ENCODE assay signal across 16 cellular contexts in the genomic region with DNA sequence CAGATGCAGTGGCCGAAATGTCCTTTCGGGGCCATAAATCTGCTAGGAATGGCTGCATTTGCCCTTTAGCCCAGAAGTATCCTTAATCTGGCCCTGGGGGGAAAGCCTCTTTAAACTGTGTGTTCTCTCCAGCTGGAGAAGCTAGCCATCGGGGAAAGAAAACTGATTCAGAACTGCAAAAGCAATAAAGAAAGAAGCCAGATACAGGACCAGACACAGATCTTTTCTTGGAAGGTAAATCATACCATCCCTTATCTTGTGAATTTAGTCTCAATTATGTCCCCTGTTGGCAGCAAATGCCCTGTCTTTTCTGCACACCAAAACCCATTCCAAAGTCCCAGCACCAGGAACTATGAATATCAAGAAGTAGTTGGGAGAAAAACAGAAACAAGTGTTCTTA. TPM values are rescaled to one million over a fixed set of nuclear protein-coding genes. Genes with fewer than 3 reads are reported as not detected.
DNase-seq lines count a peak whose midpoint lies in the region; ATAC-seq and TF ChIP-seq lines count a peak whose summit lies in the region.
"Had no signal": no experiment of that assay in that cellular context is flagged by ENCODE, and none has a peak within 500 bp of the region (broad histone marks: within the 10 kb centered on the region; RNA-seq: fewer than 3 reads in every experiment).

No MANE protein-coding gene starts in this region.

- H3K4me3 Mint-ChIP-seq in nephron progenitor cell = peak overlapping the region; percentile 38
- no peak overlapping the region for H3K4me3 Mint-ChIP-seq in activated CD8-positive, alpha-beta memory T cell treated with anti-CD3 and anti-CD28 coated beads, Interleukin-2, amount 10 ng/mL, durations not matched to agents 7 days and 5 days
- H3K4me3 Mint-ChIP-seq: CD4-positive, alpha-beta memory T cell; GM23338; IgD-negative memory B cell had no signal

- H3K36me3 Mint-ChIP-seq in nephron progenitor cell (ENCODE audit: low read depth) = peaks cover 5% of the 10 kb centered on the region
- H3K36me3 Mint-ChIP-seq in activated CD8-positive, alpha-beta memory T cell treated with anti-CD3 and anti-CD28 coated beads, Interleukin-2, amount 10 ng/mL, durations not matched to agents 7 days and 5 days = no peaks in the 10 kb centered on the region
- H3K36me3 Mint-ChIP-seq: CD4-positive, alpha-beta memory T cell; IgD-negative memory B cell had no signal

- TF ChIP-seq CTCF in C4-2B (conservative IDR thresholded peaks at IDR 0.05) = no peak
- TF ChIP-seq CTCF in nephron progenitor cell (IDR thresholded peaks at IDR 0.05) = no peak
- no peak for TF ChIP-seq CTCF in stomach (IDR thresholded peaks at IDR 0.05)
- no peak for TF ChIP-seq CTCF in spleen (IDR thresholded peaks at IDR 0.05 in 8 of 11, conservative IDR thresholded peaks at IDR 0.05 in 3 of 11)

- no peak overlapping the region for H3K4me3 ChIP-seq in stomach
- H3K4me3 ChIP-seq in spleen = no peak overlapping the region
- H3K4me3 ChIP-seq: GM23338 had no signal

- H3K9me3 ChIP-seq in stomach (no peaks in the 10 kb centered on the region), spleen (no peaks in the 10 kb centered on the region)

- ATAC-seq in SK-N-SH treated with all-trans-retinoic acid at 6 μM for 48 hours = no peak
- ATAC-seq in activated CD8-positive, alpha-beta memory T cell treated with anti-CD3 and anti-CD28 coated beads, Interleukin-2, amount 10 ng/mL, durations not matched to agents 7 days and 5 days = no peak

- peaks cover 4% of the 10 kb centered on the region for H3K9me3 Mint-ChIP-seq in nephron progenitor cell
- H3K9me3 Mint-ChIP-seq in activated CD8-positive, alpha-beta memory T cell treated with anti-CD3 and anti-CD28 coated beads, Interleukin-2, amount 10 ng/mL, durations not matched to agents 7 days and 5 days (ENCODE audit: low read depth) = no peaks in the 10 kb centered on the region
- H3K9me3 Mint-ChIP-seq: CD4-positive, alpha-beta memory T cell; GM23338 had no signal

- peak overlapping the region; percentile 2 for H3K27ac Mint-ChIP-seq in nephron progenitor cell
- no peak overlapping the region for H3K27ac Mint-ChIP-seq in activated CD8-positive, alpha-beta memory T cell treated with anti-CD3 and anti-CD28 coated beads, Interleukin-2, amount 10 ng/mL, durations not matched to agents 7 days and 5 days
- H3K27ac Mint-ChIP-seq: CD4-positive, alpha-beta memory T cell; GM23338; IgD-negative memory B cell had no signal

- H3K27me3 ChIP-seq in stomach (no peaks in the 10 kb centered on the region), spleen (replicated peaks in 1 of 7) (no peaks in the 10 kb centered on the region)

- intact Hi-C loops in stomach (cut with DNase I; ENCODE audit: low total_unique reads) = no loop called here
- intact Hi-C loops in spleen (cut with DNase I; ENCODE audit: low total_unique reads) = no loop called here

- H3K4me1 ChIP-seq in stomach (peaks cover 0 to 12% (median 2%) of the 10 kb centered on the region in 4 donors), spleen (no peaks in the 10 kb centered on the region)

- CTCF ChIA-PET in activated CD8-positive, alpha-beta memory T cell treated with anti-CD3 and anti-CD28 coated beads, Interleukin-2, amount 10 ng/mL, durations not matched to agents 7 days and 5 days (lab: Charles Lee) = interaction anchor here (1.0 kb wide), 1 partner anchor 49 kb away, joined by 3 read pairs; no protein-coding TSS in a partner anchor

- no peak for TF ChIP-seq EP300 in stomach (IDR thresholded peaks at IDR 0.05)

- no peak for TF ChIP-seq POLR2A in stomach (IDR thresholded peaks at IDR 0.05)
- no peak for TF ChIP-seq POLR2A in spleen (IDR thresholded peaks at IDR 0.05)

- WGBS in stomach, 5 donors = 87 to 100% (median 95%) methylated on average over 3 of the region's 3 CpGs
- WGBS in spleen, 5 donors = 92 to 98% (median 95%) methylated on average over 3 of the region's 3 CpGs

- H3K27ac ChIP-seq in C4-2B (peak overlapping the region; percentile 86), stomach (no peak overlapping the region), spleen (no peak overlapping the region)

- H3K36me3 ChIP-seq in stomach (no peaks in the 10 kb centered on the region), spleen (no peaks in the 10 kb centered on the region)

- DNase-seq in nephron progenitor cell = no peak
- DNase-seq in stomach = no peak
- no peak for DNase-seq in activated CD8-positive, alpha-beta memory T cell treated with anti-CD3 and anti-CD28 coated beads, Interleukin-2, amount 10 ng/mL, durations not matched to agents 7 days and 5 days
- no peak for DNase-seq in spleen
- DNase-seq in GM19238 (ENCODE audit: insufficient read length, low spot score) = no peak
- DNase-seq: C1 segment of cervical spinal cord; CD4-positive, alpha-beta memory T cell; COR-L47; DMS153; DMS79 treated with DMSO at 0.1 percent for 48 hours; EL; H7 had no signal

- peaks cover 6% of the 10 kb centered on the region for H3K27me3 Mint-ChIP-seq in nephron progenitor cell (ENCODE audit: low read depth, poor library complexity)
- H3K27me3 Mint-ChIP-seq in activated CD8-positive, alpha-beta memory T cell treated with anti-CD3 and anti-CD28 coated beads, Interleukin-2, amount 10 ng/mL, durations not matched to agents 7 days and 5 days = peaks cover 12% of the 10 kb centered on the region

- H3K4me1 Mint-ChIP-seq in nephron progenitor cell = peaks cover 48% of the 10 kb centered on the region
- no peaks in the 10 kb centered on the region for H3K4me1 Mint-ChIP-seq in activated CD8-positive, alpha-beta memory T cell treated with anti-CD3 and anti-CD28 coated beads, Interleukin-2, amount 10 ng/mL, durations not matched to agents 7 days and 5 days
- H3K4me1 Mint-ChIP-seq: CD4-positive, alpha-beta memory T cell had no signal

TF ChIP-seq in SK-N-SH treated with all-trans-retinoic acid at 6 μM for 48 hours, 23 proteins besides CTCF, POLR2A, EP300 and RAD21:
- TF ChIP-seq ZC3H10 (CRISPR knock-in tag; IDR thresholded peaks at IDR 0.05) = no peak
- peak; percentile 25; the same call in 1 of the 2 replicates for TF ChIP-seq ISL1 (CRISPR knock-in tag; IDR thresholded peaks at IDR 0.05)
- 0 out of 2 replicates have a peak, but pooled peaks have one; percentile 13 for TF ChIP-seq TCF4 (CRISPR knock-in tag; IDR thresholded peaks at IDR 0.05; ENCODE audit: borderline replicate concordance)

RNA-seq across cellular contexts. Expression of gene PC, which starts 25.6 kb away (rescaled TPM):
- 10 to 100 TPM in 2 of 5 donors, 1 to 10 TPM in 2, under 1 TPM in 1; 0.58 to 86.0 (median 8.9) TPM for total RNA-seq in stomach
- 10 to 100 TPM; 20.2 to 25.3 (median 25.2) TPM for polyA plus RNA-seq in stomach
- total RNA-seq in activated CD8-positive, alpha-beta memory T cell treated with anti-CD3 and anti-CD28 coated beads, Interleukin-2, amount 10 ng/mL, durations not matched to agents 7 days and 5 days = 10 to 100 TPM; 10.1 to 11.3 TPM
- 1 to 10 TPM; 3.4 to 8.8 (median 5.3) TPM for total RNA-seq in spleen
- polyA plus RNA-seq in spleen = 1 to 10 TPM; 4.6 to 6.8 (median 4.9) TPM

RNA-seq across cellular contexts. Expression of gene C11orf86, which starts 42.6 kb away (rescaled TPM):
- total RNA-seq in stomach (under 1 TPM in 1 of 5 donors, not detected in 4; 0.37 TPM), spleen (not detected)
- polyA plus RNA-seq in stomach (1 to 10 TPM in 2 of 3 donors, not detected in 1; 1.1 to 2.9 TPM), spleen (under 1 TPM in 1 of 3 donors, not detected in 2; 0.13 TPM)
- not detected for total RNA-seq in activated CD8-positive, alpha-beta memory T cell treated with anti-CD3 and anti-CD28 coated beads, Interleukin-2, amount 10 ng/mL, durations not matched to agents 7 days and 5 days
- total RNA-seq: CD4-positive, alpha-beta memory T cell had no signal
- polyA plus RNA-seq: CD4-positive, alpha-beta memory T cell; IgD-negative memory B cell had no signal
